Comparison of ENCODE assay signal across 25 cellular contexts in genomic region chr20:12740647-12741046, GRCh38.
"Had no signal": no experiment of that assay in that cellular context is flagged by ENCODE, and none has a peak within 500 bp of the region (broad histone marks: within the 10 kb centered on the region; RNA-seq: fewer than 3 reads in every experiment).

No MANE protein-coding gene starts in this region.

- ATAC-seq: effector memory CD8-positive, alpha-beta T cell; left colon; left ventricle myocardium superior; lower lobe of right lung; naive thymus-derived CD8-positive, alpha-beta T cell; sciatic nerve; stimulated activated naive CD8-positive, alpha-beta T cell treated with anti-CD3 and anti-CD28 coated beads, Interleukin-15, amount 100 ng/mL, for 72 hours had no signal

- H3K9me3 Mint-ChIP-seq: nephron progenitor cell had no signal

- H3K27me3 ChIP-seq: esophagus squamous epithelium, right atrium auricular region, suprapubic skin, transverse colon, vagina had no signal

- H3K36me3 ChIP-seq: esophagus squamous epithelium, lower lobe of right lung, prostate gland, right atrium auricular region, suprapubic skin, transverse colon, vagina had no signal

- H3K4me2 ChIP-seq: smooth muscle cell had no signal

- H3K27ac ChIP-seq: esophagus squamous epithelium, lower lobe of right lung, prostate gland, right atrium auricular region, suprapubic skin, transverse colon, vagina had no signal

- H3K4me1 ChIP-seq: esophagus squamous epithelium, lower lobe of right lung, prostate gland, right atrium auricular region, suprapubic skin, transverse colon, vagina had no signal

- H3K27me3 Mint-ChIP-seq: effector memory CD8-positive, alpha-beta T cell; stimulated activated naive CD8-positive, alpha-beta T cell treated with anti-CD3 and anti-CD28 coated beads, Interleukin-15, amount 100 ng/mL, for 72 hours had no signal

- H3K4me1 Mint-ChIP-seq: immature natural killer cell; naive thymus-derived CD8-positive, alpha-beta T cell; nephron progenitor cell; stimulated activated naive CD8-positive, alpha-beta T cell treated with anti-CD3 and anti-CD28 coated beads, Interleukin-15, amount 100 ng/mL, for 72 hours had no signal

- H3K4me3 ChIP-seq: esophagus squamous epithelium, lower lobe of right lung, prostate gland, right atrium auricular region, smooth muscle cell, suprapubic skin, transverse colon, vagina had no signal

- DNase-seq: effector memory CD8-positive, alpha-beta T cell; erythroblast; esophagus squamous epithelium; hypothalamus; immature natural killer cell; islet precursor cell; kidney glomerular epithelial cell; left colon; left ventricle myocardium superior; lower lobe of right lung; naive thymus-derived CD8-positive, alpha-beta T cell; nephron progenitor cell; stimulated activated CD4-positive, alpha-beta T cell treated with anti-CD3 and anti-CD28 coated beads, Interleukin-12 subunit alpha, Interleukin-12 subunit beta, amount 100 ng/mL, for 4 hours; stimulated activated CD4-positive, alpha-beta T cell treated with anti-CD3 and anti-CD28 coated beads, Interleukin-1b, Interleukin-23, amount 100 ng/mL, for 48 hours; stimulated activated CD4-positive, alpha-beta T cell treated with anti-CD3 and anti-CD28 coated beads, Interleukin-4, amount 100 ng/mL, for 1 hour; stimulated activated CD8-positive, alpha-beta memory T cell treated with anti-CD3 and anti-CD28 coated beads, Interleukin-4, amount 100 ng/mL, for 48 hours; stimulated activated naive CD4-positive, alpha-beta T cell; stimulated activated naive CD8-positive, alpha-beta T cell treated with anti-CD3 and anti-CD28 coated beads, Interleukin-15, amount 100 ng/mL, for 72 hours; transverse colon had no signal

- H3K36me3 Mint-ChIP-seq: immature natural killer cell; naive thymus-derived CD8-positive, alpha-beta T cell had no signal

- H3K9me3 ChIP-seq: esophagus squamous epithelium, lower lobe of right lung, prostate gland, right atrium auricular region, suprapubic skin, transverse colon, vagina had no signal

- H3K27ac Mint-ChIP-seq: effector memory CD8-positive, alpha-beta T cell; immature natural killer cell; nephron progenitor cell; stimulated activated naive CD8-positive, alpha-beta T cell treated with anti-CD3 and anti-CD28 coated beads, Interleukin-15, amount 100 ng/mL, for 72 hours had no signal

- H3K4me3 Mint-ChIP-seq: effector memory CD8-positive, alpha-beta T cell; immature natural killer cell; naive thymus-derived CD8-positive, alpha-beta T cell; nephron progenitor cell; stimulated activated naive CD8-positive, alpha-beta T cell treated with anti-CD3 and anti-CD28 coated beads, Interleukin-15, amount 100 ng/mL, for 72 hours had no signal
